ENCODE assay signal across 18 cellular contexts in the genomic region with DNA sequence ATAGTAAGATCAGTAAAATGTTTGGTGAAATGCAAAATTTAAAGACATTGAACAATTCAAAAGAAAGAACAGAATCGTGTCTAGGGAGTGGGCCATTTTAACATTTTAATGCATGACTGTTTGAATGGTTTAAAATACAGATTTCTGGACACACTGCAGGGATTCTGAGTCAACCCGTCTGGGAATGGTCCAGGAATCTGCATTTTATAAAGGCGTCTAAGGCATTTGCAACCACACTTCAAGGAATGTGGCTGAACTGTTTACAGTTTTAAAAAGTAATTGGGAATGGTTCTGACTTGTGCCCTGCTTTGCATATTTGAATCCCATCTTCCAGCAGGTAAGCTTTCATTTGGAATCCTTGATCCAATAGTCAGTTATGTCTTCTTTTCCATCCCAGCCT.
A peak's percentile ranks its signal among the peaks of the same experiment; 100 is the strongest.
DNase-seq lines count a peak whose midpoint lies in the region; ATAC-seq and TF ChIP-seq lines count a peak whose summit lies in the region.
"Had no signal": no experiment of that assay in that cellular context is flagged by ENCODE, and none has a peak within 500 bp of the region (broad histone marks: within the 10 kb centered on the region; RNA-seq: fewer than 3 reads in every experiment).

No MANE protein-coding gene starts in this region.

- no peak for ATAC-seq in HG02840 (IDR thresholded peaks at IDR 0.05; ENCODE audit: low FRiP score, unreplicated experiment)
- ATAC-seq: CD8-positive, alpha-beta T cell had no signal

- DNase-seq in AG10803 (ENCODE audit: low read depth) (peak; percentile 2), amniotic epithelial cell (ENCODE audit: low read depth) (peak; percentile 10), astrocyte of the spinal cord (ENCODE audit: low read depth, low spot score) (peak; percentile 23), DMS 273 treated with DMSO at 0.1 percent for 48 hours (lab: John Stamatoyannopoulos, UW) (no peak), vagina (ENCODE audit: extremely low spot score in 2 of 2) (no peak), NCI-H345 (lab: John Stamatoyannopoulos, UW) (no peak)
- DNase-seq: 8988T; CD4-positive, CD25-positive, alpha-beta regulatory T cell; CD8-positive, alpha-beta T cell; DMS53; DMS79 treated with DMSO at 0.1 percent for 48 hours; GF-D8; GOT3; HFFc6 had no signal

- no peaks in the 10 kb centered on the region for H3K36me3 ChIP-seq in vagina
- H3K36me3 ChIP-seq: BLaER1, HAP-1 had no signal

- no peaks in the 10 kb centered on the region for H3K9me3 ChIP-seq in vagina
- H3K9me3 ChIP-seq: HAP-1 had no signal

- in situ Hi-C loops in astrocyte of the spinal cord (cut with HindIII; ENCODE audit: low sequenced_read_pairs), result no loop called here

- no peaks in the 10 kb centered on the region for H3K27me3 ChIP-seq in vagina
- H3K27me3 ChIP-seq: BLaER1 had no signal

- H3K27ac ChIP-seq in vagina, result no peak overlapping the region
- H3K27ac ChIP-seq: BLaER1, C4-2B had no signal

- no peak for TF ChIP-seq POLR2A in vagina (IDR thresholded peaks at IDR 0.05)

- no peaks in the 10 kb centered on the region for H3K4me1 ChIP-seq in vagina
- H3K4me1 ChIP-seq: BLaER1, HAP-1 had no signal

- TF ChIP-seq CTCF in AG10803 (conservative IDR thresholded peaks at IDR 0.05; ENCODE audit: low read length) (no peak), astrocyte of the spinal cord (IDR thresholded peaks at IDR 0.05; ENCODE audit: low read depth, low read length) (no peak), vagina (IDR thresholded peaks at IDR 0.05) (no peak)

- no peak overlapping the region for H3K4me3 ChIP-seq in AG10803 (ENCODE audit: low read length)
- H3K4me3 ChIP-seq in astrocyte of the spinal cord (ENCODE audit: low read depth, low read length), result no peak overlapping the region
- H3K4me3 ChIP-seq in vagina, result no peak overlapping the region
- H3K4me3 ChIP-seq: BLaER1, HAP-1 had no signal

- intact Hi-C loops in vagina (cut with DNase I), result no loop called here

Comparison
In these comparisons a context has a peak if more than half of its experiments do, and no peak if none do; other contexts are left out.
1. DNase-seq: peak in AG10803 (single experiment), amniotic epithelial cell (single experiment) and astrocyte of the spinal cord (single experiment); none in DMS 273 treated with DMSO at 0.1 percent for 48 hours (single experiment), vagina (0 of 2) and NCI-H345 (single experiment).